ENCODE assay signal across 14 cellular contexts in the genomic region with DNA sequence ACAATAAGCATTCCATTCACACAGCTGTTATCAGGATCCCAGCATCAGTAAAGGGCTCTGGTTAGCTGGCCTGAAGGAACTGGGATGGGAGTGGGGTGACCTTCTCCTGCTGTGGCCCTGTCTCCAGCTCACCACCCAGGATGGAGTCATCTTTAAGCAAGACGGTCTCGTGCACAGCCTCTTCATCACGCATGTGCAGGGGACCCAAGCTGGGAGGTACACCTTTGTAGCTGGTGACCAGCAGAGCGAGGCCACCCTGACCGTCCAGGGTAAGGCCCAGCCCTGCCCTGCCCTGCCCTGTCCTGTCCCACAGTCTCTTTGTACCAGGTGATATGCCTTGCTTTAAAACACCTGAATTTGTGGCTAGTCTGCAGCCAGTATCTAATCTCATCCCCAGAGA. TPM values are rescaled to one million over a fixed set of nuclear protein-coding genes. Genes with fewer than 3 reads are reported as not detected.
DNase-seq lines count a peak whose midpoint lies in the region; ATAC-seq, FAIRE-seq and TF ChIP-seq lines count a peak whose summit lies in the region.
"Had no signal": no experiment of that assay in that cellular context is flagged by ENCODE, and none has a peak within 500 bp of the region (broad histone marks: within the 10 kb centered on the region; RNA-seq: fewer than 3 reads in every experiment).

No MANE protein-coding gene starts in this region.

- H3K36me3 ChIP-seq in K562 (ENCODE audit: control insufficient read depth, insufficient read depth, low read length), result no peaks in the 10 kb centered on the region
- no peaks in the 10 kb centered on the region for H3K36me3 ChIP-seq in neuronal stem cell (replicated peaks in 1 of 2; ENCODE audit: control insufficient read depth in 2 of 2, insufficient read depth in 2 of 2, low read length in 2 of 2)

- CTCF ChIA-PET in activated naive CD4-positive, alpha-beta T cell treated with anti-CD3 and anti-CD28 coated beads, Interleukin-2, amount 10 ng/mL, durations not matched to agents 7 days and 5 days (lab: Charles Lee), result interaction anchor here (0.8 kb wide), 1 partner anchor 8 kb away, joined by 4 read pairs; no protein-coding TSS in a partner anchor
- CTCF ChIA-PET in K562 (lab: Yijun Ruan, JAX; ENCODE audit: low intra/inter-chr PET ratio), result no interaction called here

- POLR2A ChIA-PET in K562 (lab: Yijun Ruan, JAX), result interaction anchor here (0.6 to 1.3 kb wide), 6 partner anchors 8 to 62 kb away, joined by 3 to 5 read pairs (median 4); no protein-coding TSS in a partner anchor

- H3K4me2 ChIP-seq in K562 (ENCODE audit: insufficient read depth, low read length) (peak overlapping the region; percentile 16; the same call in 1 of the 2 replicates), neuronal stem cell (ENCODE audit: insufficient read depth, low read length, poor library complexity, severe bottlenecking) (no peak overlapping the region)

- peak; percentile 8 for DNase-seq in activated naive CD4-positive, alpha-beta T cell treated with anti-CD3 and anti-CD28 coated beads, Interleukin-2, amount 10 ng/mL, durations not matched to agents 7 days and 5 days
- no peak for DNase-seq in activated naive CD4-positive, alpha-beta T cell treated with anti-CD3 and anti-CD28 coated beads, Interleukin-2, amount 50 U/mL, for 16 hours
- DNase-seq in K562 (ENCODE audit: extremely low read depth in 1 of 4, low spot score in 3 of 4), result no peak
- no peak for DNase-seq in neuronal stem cell (ENCODE audit: low spot score)
- no peak for DNase-seq in activated CD4-positive, alpha-beta T cell treated with anti-CD3 and anti-CD28 coated beads, Interleukin-2, amount 10 ng/mL, durations not matched to agents 24 days and 14 days
- DNase-seq in KG1 (lab: John Stamatoyannopoulos, UW), result no peak
- no peak for DNase-seq in GOT3 (lab: John Stamatoyannopoulos, UW)
- DNase-seq: CD4-positive, alpha-beta memory T cell; DMS79; NCI-H1417; NCI-H2029 treated with DMSO at 0.1 percent for 48 hours; NCI-H526 had no signal

- no peak overlapping the region for H3K4me3 ChIP-seq in K562
- no peak overlapping the region for H3K4me3 ChIP-seq in neuronal stem cell (ENCODE audit: low read length in 2 of 2)
- H3K4me3 ChIP-seq: GM12878 had no signal

- no peaks in the 10 kb centered on the region for H3K9me3 ChIP-seq in K562 (replicated peaks; ENCODE audit: control insufficient read depth, insufficient read depth, low read depth, low read length)
- no peaks in the 10 kb centered on the region for H3K9me3 ChIP-seq in neuronal stem cell (replicated peaks in 1 of 2; ENCODE audit: control insufficient read depth in 2 of 2, insufficient read depth in 1 of 2, low read depth in 1 of 2, low read length in 2 of 2)

- H3K27me3 ChIP-seq in K562 (ENCODE audit: control insufficient read depth in 2 of 2, insufficient read depth in 2 of 2, low read length in 2 of 2), result peaks cover 21 to 59% of the 10 kb centered on the region in 2 experiments
- peaks cover 0 to 30% (median 0%) of the 10 kb centered on the region in 3 experiments for H3K27me3 ChIP-seq in neuronal stem cell (ENCODE audit: control insufficient read depth in 3 of 3, insufficient read depth in 3 of 3, low read depth in 1 of 3, low read length in 3 of 3)

- no peak overlapping the region for H3K27ac ChIP-seq in K562 (ENCODE audit: extremely low read depth, low read depth, low read length)
- H3K27ac ChIP-seq in neuronal stem cell (replicated peaks; ENCODE audit: low read length), result no peak overlapping the region

- ATAC-seq in K562, result peak; percentile 37

- H3K4me1 Mint-ChIP-seq in activated naive CD4-positive, alpha-beta T cell treated with anti-CD3 and anti-CD28 coated beads, Interleukin-2, amount 10 ng/mL, durations not matched to agents 7 days and 5 days, result no peaks in the 10 kb centered on the region
- H3K4me1 Mint-ChIP-seq in activated CD4-positive, alpha-beta T cell treated with anti-CD3 and anti-CD28 coated beads, Interleukin-2, amount 10 ng/mL, durations not matched to agents 24 days and 14 days, result no peaks in the 10 kb centered on the region
- H3K4me1 Mint-ChIP-seq: CD4-positive, alpha-beta memory T cell had no signal

- H3K79me2 ChIP-seq in K562 (ENCODE audit: control insufficient read depth, insufficient read depth, low read length), result no peaks in the 10 kb centered on the region

- TF ChIP-seq EP300 in K562 (IDR thresholded peaks at IDR 0.05; ENCODE audit: low read length), result no peak

- WGBS in K562 (ENCODE audit: insufficient coverage, low coverage, missing lambda C conversion rate), result 2% methylated on average over 5 of the region's 5 CpGs
- WGBS in neuronal stem cell (ENCODE audit: extremely low coverage in 2 of 2, insufficient read length in 2 of 2, insufficient replicate concordance in 1 of 2), 2 donors, result no CpG with 5 or more reads among the region's 5 CpGs

- H3K23ac ChIP-seq in neuronal stem cell (ENCODE audit: low read depth, low read length, poor library complexity), result no peak overlapping the region

- no peaks in the 10 kb centered on the region for H3K9me1 ChIP-seq in K562 (ENCODE audit: control insufficient read depth, insufficient read depth, low read length)

- BruUV-seq in K562 (replicated peaks; lab: Mats Ljungman, UMichigan), result no TSS peak

- H3K27me3 Mint-ChIP-seq in activated naive CD4-positive, alpha-beta T cell treated with anti-CD3 and anti-CD28 coated beads, Interleukin-2, amount 10 ng/mL, durations not matched to agents 7 days and 5 days, result peaks cover 19% of the 10 kb centered on the region
- peaks cover 6% of the 10 kb centered on the region for H3K27me3 Mint-ChIP-seq in activated CD4-positive, alpha-beta T cell treated with anti-CD3 and anti-CD28 coated beads, Interleukin-2, amount 10 ng/mL, durations not matched to agents 24 days and 14 days

- no peak for TF ChIP-seq CTCF in K562 (IDR thresholded peaks at IDR 0.05 in 2 of 3, conservative IDR thresholded peaks at IDR 0.05 in 1 of 3; ENCODE audit: insufficient read depth in 2 of 3, low read depth in 1 of 3, low read length in 3 of 3)

- no peak overlapping the region for H3K9ac ChIP-seq in K562 (ENCODE audit: insufficient read depth in 1 of 2, low read depth in 2 of 2, low read length in 2 of 2)
- H3K9ac ChIP-seq in neuronal stem cell (ENCODE audit: low read depth, low read length, poor library complexity), result no peak overlapping the region

- H3K14ac ChIP-seq in neuronal stem cell (ENCODE audit: low read length), result no peak overlapping the region

- H4K8ac ChIP-seq in neuronal stem cell (ENCODE audit: low read depth, low read length), result no peak overlapping the region

- in situ Hi-C loops in K562 (cut with MboI), result loop anchor here (5.0 kb wide), 1 partner anchor 68 kb away; no protein-coding TSS in a partner anchor

- no peak overlapping the region for H3K4me3 Mint-ChIP-seq in activated naive CD4-positive, alpha-beta T cell treated with anti-CD3 and anti-CD28 coated beads, Interleukin-2, amount 10 ng/mL, durations not matched to agents 7 days and 5 days
- no peak overlapping the region for H3K4me3 Mint-ChIP-seq in activated CD4-positive, alpha-beta T cell treated with anti-CD3 and anti-CD28 coated beads, Interleukin-2, amount 10 ng/mL, durations not matched to agents 24 days and 14 days
- H3K4me3 Mint-ChIP-seq: CD4-positive, alpha-beta memory T cell had no signal

- no peak overlapping the region for H2BK12ac ChIP-seq in neuronal stem cell (ENCODE audit: low read length)

- TF ChIP-seq RAD21 in K562 (CRISPR knock-in tag; conservative IDR thresholded peaks at IDR 0.05 in 1 of 2, IDR thresholded peaks at IDR 0.05 in 1 of 2), result no peak

- no peaks in the 10 kb centered on the region for H3K36me3 Mint-ChIP-seq in activated naive CD4-positive, alpha-beta T cell treated with anti-CD3 and anti-CD28 coated beads, Interleukin-2, amount 10 ng/mL, durations not matched to agents 7 days and 5 days
- no peaks in the 10 kb centered on the region for H3K36me3 Mint-ChIP-seq in activated CD4-positive, alpha-beta T cell treated with anti-CD3 and anti-CD28 coated beads, Interleukin-2, amount 10 ng/mL, durations not matched to agents 24 days and 14 days (ENCODE audit: low read depth)
- H3K36me3 Mint-ChIP-seq: CD4-positive, alpha-beta memory T cell had no signal

- H3K27ac Mint-ChIP-seq in activated naive CD4-positive, alpha-beta T cell treated with anti-CD3 and anti-CD28 coated beads, Interleukin-2, amount 10 ng/mL, durations not matched to agents 7 days and 5 days, result no peak overlapping the region
- H3K27ac Mint-ChIP-seq in activated CD4-positive, alpha-beta T cell treated with anti-CD3 and anti-CD28 coated beads, Interleukin-2, amount 10 ng/mL, durations not matched to agents 24 days and 14 days, result no peak overlapping the region

- H2BK120ac ChIP-seq in neuronal stem cell (ENCODE audit: low read depth, low read length), result no peak overlapping the region

- H2BK15ac ChIP-seq in neuronal stem cell (ENCODE audit: low read length), result no peak overlapping the region

- peaks cover 13% of the 10 kb centered on the region; the same call in 1 of the 2 replicates for H4K20me1 ChIP-seq in K562 (replicated peaks; ENCODE audit: control insufficient read depth, insufficient read depth, low read length)

- H3K18ac ChIP-seq in neuronal stem cell (ENCODE audit: low read length), result peak overlapping the region; percentile 9

- no peak overlapping the region for H4K91ac ChIP-seq in neuronal stem cell (ENCODE audit: low read depth, low read length, poor library complexity)

- no peak overlapping the region for H2AK5ac ChIP-seq in neuronal stem cell (ENCODE audit: low read depth, low read length)

- H3K4me1 ChIP-seq in K562 (replicated peaks in 1 of 2; ENCODE audit: control insufficient read depth in 2 of 2, insufficient read depth in 2 of 2, low read length in 2 of 2) (peaks cover 0 to 10% of the 10 kb centered on the region in 2 experiments; a peak in 1 of 5 replicates), neuronal stem cell (ENCODE audit: control insufficient read depth in 2 of 2, insufficient read depth in 1 of 2, low read depth in 1 of 2, low read length in 2 of 2) (peaks cover 2% of the 10 kb centered on the region in 2 donors)

- no peak for FAIRE-seq in K562 (lab: Jason Lieb, UNC)
- FAIRE-seq: GM12878, GM18507 had no signal

- H3K79me1 ChIP-seq in neuronal stem cell (ENCODE audit: low read depth, low read length), result no peaks in the 10 kb centered on the region

- no peaks in the 10 kb centered on the region for H3K9me3 Mint-ChIP-seq in activated naive CD4-positive, alpha-beta T cell treated with anti-CD3 and anti-CD28 coated beads, Interleukin-2, amount 10 ng/mL, durations not matched to agents 7 days and 5 days
- H3K9me3 Mint-ChIP-seq in activated CD4-positive, alpha-beta T cell treated with anti-CD3 and anti-CD28 coated beads, Interleukin-2, amount 10 ng/mL, durations not matched to agents 24 days and 14 days, result no peaks in the 10 kb centered on the region

- intact Hi-C loops in K562 (cut with micrococcal nuclease), result no loop called here
- intact Hi-C loops in activated CD4-positive, alpha-beta T cell treated with anti-CD3 and anti-CD28 coated beads, Interleukin-2, amount 10 ng/mL, durations not matched to agents 24 days and 14 days (cut with micrococcal nuclease), result no loop called here

- H3K4ac ChIP-seq in neuronal stem cell (ENCODE audit: low read length), result no peak overlapping the region

- H2BK5ac ChIP-seq in neuronal stem cell (ENCODE audit: low read length), result no peak overlapping the region

- H2AFZ ChIP-seq in K562 (ENCODE audit: low read depth, low read length) (0 out of 2 replicates have a peak overlapping the region, but pooled peaks have one; percentile 46), neuronal stem cell (ENCODE audit: low read length) (no peak overlapping the region)

- no peak for TF ChIP-seq POLR2A in K562 (conservative IDR thresholded peaks at IDR 0.05)

RNA-seq across cellular contexts. Expression of a gene that starts 24.3 kb away (rescaled TPM):
- total RNA-seq in K562 (2011; cell fraction: chromatin; rRNA removed; ENCODE audit: low replicate concordance), result 0.05 and 0.16 TPM in 2 replicates
- not detected in 2 replicates for total RNA-seq in K562 (2011; cell fraction: nucleolus; rRNA removed)
- total RNA-seq in K562 (2011; cell fraction: nucleoplasm; rRNA removed), result not detected in 2 replicates
- total RNA-seq in K562 (2014; rRNA removed), result not detected in 2 replicates
- total RNA-seq in K562 (2014; rRNA removed; fragmentation: Illumina TruSeq; extraction: Trizol), result not detected in 2 replicates
- total RNA-seq in K562 (2015; rRNA removed; fragmentation: Illumina TruSeq; extraction: Trizol), result not detected in 2 replicates
- total RNA-seq in K562 (2021), result not detected in 2 replicates
- polyA plus RNA-seq in K562 (2011; rRNA removed), result not detected in 2 replicates
- not detected in 2 replicates for polyA plus RNA-seq in K562 (2011; cell fraction: cytosol; rRNA removed)
- polyA plus RNA-seq in K562 (2011; cell fraction: nucleus; rRNA removed), result 0.06 TPM in 1 of 2 replicates, not detected in the other
- 0.03 and 0.17 TPM in 2 replicates for polyA plus RNA-seq in K562 (2012)
- not detected in 2 replicates for polyA plus RNA-seq in K562 (2014; fragmentation: Illumina TruSeq; extraction: Trizol)
- polyA plus RNA-seq in K562 (2014; fragmentation: Nextera tagmentation; extraction: Ambion mirVana), result not detected
- polyA plus RNA-seq in K562 (2014; rRNA removed), result 0.04 TPM in 1 of 2 replicates, not detected in the other
- polyA minus RNA-seq in K562 (2011; rRNA and poly(A)+ RNA removed), result not detected in 2 replicates
- polyA minus RNA-seq in K562 (2011; cell fraction: cytosol; rRNA and poly(A)+ RNA removed), result not detected in 2 replicates
- 0.11 TPM in 1 of 2 replicates, not detected in the other for polyA minus RNA-seq in K562 (2011; cell fraction: nucleus; rRNA and poly(A)+ RNA removed)
- polyA plus RNA-seq in neuronal stem cell (2013, experiment 1 of 2), result 0.15 TPM
- 0.12 TPM for polyA plus RNA-seq in neuronal stem cell (2013, experiment 2 of 2)
- not detected in 2 replicates for total RNA-seq in activated CD4-positive, alpha-beta T cell treated with anti-CD3 and anti-CD28 coated beads, Interleukin-2, amount 10 ng/mL, durations not matched to agents 24 days and 14 days
- total RNA-seq: CD4-positive, alpha-beta memory T cell; GM12878 had no signal
- polyA plus RNA-seq: CD4-positive, alpha-beta memory T cell; GM12878 had no signal
